ENCODE assay signal across 13 cellular contexts in genomic region chr3:142150271-142150670, GRCh38. TPM values are rescaled to one million over a fixed set of nuclear protein-coding genes. Genes with fewer than 3 reads are reported as not detected.
DNase-seq lines count a peak whose midpoint lies in the region; ATAC-seq and TF ChIP-seq lines count a peak whose summit lies in the region.
"Had no signal": no experiment of that assay in that cellular context is flagged by ENCODE, and none has a peak within 500 bp of the region (broad histone marks: within the 10 kb centered on the region; RNA-seq: fewer than 3 reads in every experiment).

No MANE protein-coding gene starts in this region.

- H3K27me3 ChIP-seq in IMR-90 (ENCODE audit: control insufficient read depth, insufficient read depth, low read length): no peaks in the 10 kb centered on the region
- H3K27me3 ChIP-seq: transverse colon had no signal

- no peak for TF ChIP-seq POLR2A in IMR-90 (IDR thresholded peaks at IDR 0.05; ENCODE audit: low read depth, low read length)

- H3K36me3 Mint-ChIP-seq in T-helper 1 cell treated with Interleukin-12 subunit alpha and Interleukin-12 subunit beta and Interleukin-4 antibody, amounts not matched to agents 30 μg/mL and 1 μg/mL, for 36 hours (ENCODE audit: low read depth): no peaks in the 10 kb centered on the region
- H3K36me3 Mint-ChIP-seq in effector memory CD8-positive, alpha-beta T cell (ENCODE audit: insufficient read depth): peaks cover 11% of the 10 kb centered on the region
- no peaks in the 10 kb centered on the region for H3K36me3 Mint-ChIP-seq in osteocyte (ENCODE audit: unreplicated experiment)

- DNase-seq in T-helper 1 cell: no peak
- no peak for DNase-seq in IMR-90
- no peak for DNase-seq in effector memory CD8-positive, alpha-beta T cell
- DNase-seq in osteocyte (ENCODE audit: extremely low spot score, unreplicated experiment): no peak
- DNase-seq in left colon: no peak
- DNase-seq in NK-92 treated with Interleukin-12 subunit alpha and Interleukin-12 subunit beta, amount 100 ng/mL, for 24 hours (lab: John Stamatoyannopoulos, UW): no peak
- DNase-seq: 8988T, GF-D8, midbrain, NCI-H2081, transverse colon had no signal

- H2AK5ac ChIP-seq in IMR-90 (ENCODE audit: low read depth, low read length): no peak overlapping the region

- no peak overlapping the region for H2BK20ac ChIP-seq in IMR-90 (ENCODE audit: low read depth, low read length)

- H3K36me3 ChIP-seq in IMR-90 (ENCODE audit: control insufficient read depth, insufficient read depth, low read length): no peaks in the 10 kb centered on the region
- H3K36me3 ChIP-seq: transverse colon had no signal

- BruUV-seq in IMR-90 (replicated peaks; lab: Mats Ljungman, UMichigan): no TSS peak

- peaks cover 4% of the 10 kb centered on the region for H3K4me1 ChIP-seq in IMR-90 (ENCODE audit: control insufficient read depth, insufficient read depth, low read length)

- no peaks in the 10 kb centered on the region for H3K9me1 ChIP-seq in IMR-90 (ENCODE audit: insufficient read depth, low read length)

- WGBS in IMR-90 (ENCODE audit: extremely low coverage in 2 of 2, insufficient read length in 1 of 2), 2 experiments: 96% methylated on average over 8 of the region's 13 CpGs; no CpG with 5 or more reads in 1 of the 2 experiments

- H2BK15ac ChIP-seq in IMR-90 (ENCODE audit: low read depth, low read length): no peak overlapping the region

- H3K4me3 ChIP-seq in IMR-90 (ENCODE audit: insufficient read depth, low read depth, low read length): no peak overlapping the region

- CTCF ChIA-PET in IMR-90 (lab: Yijun Ruan, JAX): no interaction called here

- TF ChIP-seq RAD21 in IMR-90 (IDR thresholded peaks at IDR 0.05; ENCODE audit: low read length): no peak

- peaks cover 11 to 16% of the 10 kb centered on the region in 2 experiments; a peak in 2 of 4 replicates for H3K79me1 ChIP-seq in IMR-90 (ENCODE audit: low read depth in 1 of 2, low read length in 2 of 2)

- no peak overlapping the region for H3K4ac ChIP-seq in IMR-90 (ENCODE audit: low read depth, low read length)

- H2BK5ac ChIP-seq in IMR-90 (ENCODE audit: low read depth, low read length, poor library complexity, severe bottlenecking): no peak overlapping the region

- H3K18ac ChIP-seq in IMR-90 (ENCODE audit: low read depth, low read length): no peak overlapping the region

- H3K14ac ChIP-seq in IMR-90 (replicated peaks; ENCODE audit: low read depth, low read length): no peak overlapping the region

- ATAC-seq in IMR-90 (ENCODE audit: low read depth) (no peak), left colon (no peak), GM21447 (IDR thresholded peaks at IDR 0.05; ENCODE audit: unreplicated experiment) (no peak)
- no peak for ATAC-seq in effector memory CD8-positive, alpha-beta T cell (replicated peaks)

- H2AFZ ChIP-seq in IMR-90 (replicated peaks; ENCODE audit: low read length, poor library complexity): no peak overlapping the region

- no peaks in the 10 kb centered on the region for H4K20me1 ChIP-seq in IMR-90 (ENCODE audit: insufficient read depth, low read length)

- H3K9me3 ChIP-seq in IMR-90 (ENCODE audit: control insufficient read depth, insufficient read depth, low read length): no peaks in the 10 kb centered on the region
- H3K9me3 ChIP-seq: transverse colon had no signal

- no peak overlapping the region for H3K27ac ChIP-seq in IMR-90 (ENCODE audit: insufficient read depth, low read length)

- no peak overlapping the region for H3K23ac ChIP-seq in IMR-90 (ENCODE audit: low read depth, low read length)

- no peak overlapping the region for H3K27ac Mint-ChIP-seq in T-helper 1 cell treated with Interleukin-12 subunit alpha and Interleukin-12 subunit beta and Interleukin-4 antibody, amounts not matched to agents 30 μg/mL and 1 μg/mL, for 36 hours
- peak overlapping the region; percentile 85 to 94 for H3K27ac Mint-ChIP-seq in effector memory CD8-positive, alpha-beta T cell
- no peak overlapping the region for H3K27ac Mint-ChIP-seq in osteocyte (ENCODE audit: unreplicated experiment)

- peaks cover 20% of the 10 kb centered on the region for H3K4me1 Mint-ChIP-seq in T-helper 1 cell treated with Interleukin-12 subunit alpha and Interleukin-12 subunit beta and Interleukin-4 antibody, amounts not matched to agents 30 μg/mL and 1 μg/mL, for 36 hours (ENCODE audit: low read depth)
- H3K4me1 Mint-ChIP-seq in effector memory CD8-positive, alpha-beta T cell (ENCODE audit: low read depth in 2 of 2): peaks cover 15 to 21% of the 10 kb centered on the region in 2 donors
- peaks cover 18% of the 10 kb centered on the region for H3K4me1 Mint-ChIP-seq in osteocyte (ENCODE audit: unreplicated experiment)

- H4K8ac ChIP-seq in IMR-90 (ENCODE audit: low read depth in 2 of 2, low read length in 2 of 2): peak overlapping the region; percentile 56 to 90; a peak in 1 of 4 replicates

- H3K27me3 Mint-ChIP-seq in T-helper 1 cell treated with Interleukin-12 subunit alpha and Interleukin-12 subunit beta and Interleukin-4 antibody, amounts not matched to agents 30 μg/mL and 1 μg/mL, for 36 hours (ENCODE audit: low read depth): peaks cover 11% of the 10 kb centered on the region
- no peaks in the 10 kb centered on the region for H3K27me3 Mint-ChIP-seq in effector memory CD8-positive, alpha-beta T cell
- peaks cover 3% of the 10 kb centered on the region for H3K27me3 Mint-ChIP-seq in osteocyte (ENCODE audit: unreplicated experiment)

- dilution Hi-C loops in IMR-90 (cut with HindIII; ENCODE audit: low sequenced_read_pairs, unreplicated experiment): no loop called here

- intact Hi-C loops in IMR-90 (cut with micrococcal nuclease) (no loop called here), left colon (cut with DNase I, micrococcal nuclease) (no loop called here)

- H2AK9ac ChIP-seq in IMR-90 (replicated peaks; ENCODE audit: low read depth, low read length, poor library complexity): no peak overlapping the region

- peak overlapping the region; percentile 80 for H3K4me3 Mint-ChIP-seq in T-helper 1 cell treated with Interleukin-12 subunit alpha and Interleukin-12 subunit beta and Interleukin-4 antibody, amounts not matched to agents 30 μg/mL and 1 μg/mL, for 36 hours
- peak overlapping the region; percentile 84 to 90 for H3K4me3 Mint-ChIP-seq in effector memory CD8-positive, alpha-beta T cell
- peak overlapping the region; percentile 88 for H3K4me3 Mint-ChIP-seq in osteocyte (ENCODE audit: unreplicated experiment)

- H4K91ac ChIP-seq in IMR-90 (ENCODE audit: insufficient read depth, low read depth, low read length): no peak overlapping the region

- H4K5ac ChIP-seq in IMR-90 (ENCODE audit: low read depth, low read length): no peak overlapping the region

- in situ Hi-C loops in IMR-90 (cut with MboI; ENCODE audit: low sequenced_read_pairs): no loop called here

- POLR2A ChIA-PET in IMR-90 (lab: Charles Lee; ENCODE audit: unreplicated experiment): no interaction called here

- TF ChIP-seq CTCF in IMR-90 (conservative IDR thresholded peaks at IDR 0.05; ENCODE audit: low read depth, low read length): no peak
- TF ChIP-seq CTCF in osteocyte (IDR thresholded peaks at IDR 0.05): no peak

- H3K4me2 ChIP-seq in IMR-90 (ENCODE audit: low read depth, low read length): no peak overlapping the region

- H3K9me3 Mint-ChIP-seq in T-helper 1 cell treated with Interleukin-12 subunit alpha and Interleukin-12 subunit beta and Interleukin-4 antibody, amounts not matched to agents 30 μg/mL and 1 μg/mL, for 36 hours: no peaks in the 10 kb centered on the region
- no peaks in the 10 kb centered on the region for H3K9me3 Mint-ChIP-seq in effector memory CD8-positive, alpha-beta T cell
- H3K9me3 Mint-ChIP-seq in osteocyte (ENCODE audit: unreplicated experiment): no peaks in the 10 kb centered on the region

- no peak overlapping the region for H3K9ac ChIP-seq in IMR-90 (ENCODE audit: low read depth, low read length)

- H2BK120ac ChIP-seq in IMR-90 (ENCODE audit: low read depth, low read length): no peak overlapping the region

- no peak overlapping the region for H3K56ac ChIP-seq in IMR-90 (ENCODE audit: extremely low read depth, insufficient read depth, low read length)

TF ChIP-seq in IMR-90, 13 proteins besides CTCF, POLR2A, EP300 and RAD21:
- no peak for TF ChIP-seq MXI1 (IDR thresholded peaks at IDR 0.05; ENCODE audit: borderline replicate concordance, low read depth, low read length)
- no peak for TF ChIP-seq CEBPB (IDR thresholded peaks at IDR 0.05; ENCODE audit: low read depth, low read length)
- TF ChIP-seq USF2 (IDR thresholded peaks at IDR 0.05; ENCODE audit: low read depth, low read length): no peak
- no peak for TF ChIP-seq SMC3 (IDR thresholded peaks at IDR 0.05; ENCODE audit: low read depth, low read length)
- no peak for TF ChIP-seq CHD1 (IDR thresholded peaks at IDR 0.05; ENCODE audit: low read depth, low read length)
- no peak for TF ChIP-seq MAFK (IDR thresholded peaks at IDR 0.05; ENCODE audit: low read depth, low read length)
- no peak for TF ChIP-seq BHLHE40 (IDR thresholded peaks at IDR 0.05; ENCODE audit: low read depth, low read length)
- no peak for TF ChIP-seq FOS (IDR thresholded peaks at IDR 0.05; ENCODE audit: low read depth, low read length)
- TF ChIP-seq RCOR1 (IDR thresholded peaks at IDR 0.05; ENCODE audit: insufficient replicate concordance, low read length): no peak
- TF ChIP-seq ELK1 (IDR thresholded peaks at IDR 0.05; ENCODE audit: borderline replicate concordance, low read depth, low read length): no peak
- no peak for TF ChIP-seq NFE2L2 (IDR thresholded peaks at IDR 0.05; ENCODE audit: low read depth, low read length)

RNA-seq across cellular contexts. Expression of gene TFDP2, which starts 0.9 kb away (rescaled TPM):
- total RNA-seq in IMR-90 (2012; rRNA removed) (23.7 and 27.8 TPM in 2 replicates), osteocyte (36.9 and 49.3 TPM in 2 replicates), left colon (10 to 100 TPM; 33.7 to 46.2 TPM)
- polyA plus RNA-seq in IMR-90 (2012; rRNA removed): 10.7 and 11.5 TPM in 2 replicates
- polyA plus RNA-seq in IMR-90 (2012; cell fraction: cytosol; rRNA removed): 6.3 and 7.8 TPM in 2 replicates
- 6.3 and 12.3 TPM in 2 replicates for polyA plus RNA-seq in IMR-90 (2012; cell fraction: nucleus; rRNA removed; ENCODE audit: low replicate concordance)

Comparison
In these comparisons a context has a peak if more than half of its experiments do, and no peak if none do; other contexts are left out.
1. H3K27ac Mint-ChIP-seq: peak in effector memory CD8-positive, alpha-beta T cell (2 of 2); none in T-helper 1 cell treated with Interleukin-12 subunit alpha and Interleukin-12 subunit beta and Interleukin-4 antibody, amounts not matched to agents 30 μg/mL and 1 μg/mL, for 36 hours (single experiment) and osteocyte (single experiment).
2. Peak in every context shown above with its lines, with median percentiles within 50 percentile points of each other: H3K4me3 Mint-ChIP-seq.